15 cellular contexts compared by ENCODE assay signal in genomic region chr1:197995408-197996258, GRCh38.
"Had no signal": no experiment of that assay in that cellular context is flagged by ENCODE, and none has a peak within 500 bp of the region (broad histone marks: within the 10 kb centered on the region; RNA-seq: fewer than 3 reads in every experiment).

No MANE protein-coding gene starts in this region.

- DNase-seq: activated CD4-positive, alpha-beta memory T cell treated with anti-CD3 and anti-CD28 coated beads for 36 hours; activated T-cell treated with anti-CD3 and anti-CD28 coated beads for 4 hours; dermis blood vessel endothelial cell; effector memory CD4-positive, alpha-beta T cell; foreskin fibroblast; left cardiac atrium; stimulated activated CD4-positive, alpha-beta T cell treated with anti-CD3 and anti-CD28 coated beads, Interleukin-12 subunit alpha, Interleukin-12 subunit beta, amount 100 ng/mL, for 4 hours; stimulated activated CD4-positive, alpha-beta T cell treated with anti-CD3 and anti-CD28 coated beads, Interleukin-1b, Interleukin-23, amount 100 ng/mL, for 48 hours; stimulated activated CD8-positive, alpha-beta memory T cell treated with anti-CD3 and anti-CD28 coated beads, Interleukin-4, amount 100 ng/mL, for 48 hours; stimulated activated naive CD4-positive, alpha-beta T cell had no signal

- H3K9me3 Mint-ChIP-seq: activated CD4-positive, alpha-beta memory T cell treated with anti-CD3 and anti-CD28 coated beads for 36 hours; activated T-helper 1 cell treated with anti-CD3 and anti-CD28 coated beads, Interleukin-12 subunit alpha, Interleukin-12 subunit beta, Interleukin-2, Interleukin-4 antibody, amounts not matched to agents 30 ng/mL and 10 ng/mL and 1 ng/mL, durations not matched to agents 14 hours and 24 hours and 36 hours; natural killer cell treated with Interleukin-12 subunit alpha and Interleukin-12 subunit beta and Interleukin-15 and Interleukin-18, amount 100 ng/mL, for 72 hours had no signal

- H3K27me3 Mint-ChIP-seq: activated CD4-positive, alpha-beta memory T cell treated with anti-CD3 and anti-CD28 coated beads for 36 hours; activated naive CD8-positive, alpha-beta T cell had no signal

- H3K4me3 ChIP-seq: cardiac muscle cell had no signal

- H3K27me3 ChIP-seq: cardiac muscle cell had no signal

- H3K36me3 ChIP-seq: cardiac muscle cell had no signal

- H3K27ac Mint-ChIP-seq: activated CD4-positive, alpha-beta memory T cell treated with anti-CD3 and anti-CD28 coated beads for 36 hours; activated naive CD8-positive, alpha-beta T cell; activated T-helper 1 cell treated with anti-CD3 and anti-CD28 coated beads, Interleukin-12 subunit alpha, Interleukin-12 subunit beta, Interleukin-2, Interleukin-4 antibody, amounts not matched to agents 30 ng/mL and 10 ng/mL and 1 ng/mL, durations not matched to agents 14 hours and 24 hours and 36 hours; mesothelial cell of epicardium; natural killer cell treated with Interleukin-12 subunit alpha and Interleukin-12 subunit beta and Interleukin-15 and Interleukin-18, amount 100 ng/mL, for 72 hours had no signal

- H3K4me3 Mint-ChIP-seq: activated CD4-positive, alpha-beta memory T cell treated with anti-CD3 and anti-CD28 coated beads for 36 hours; activated naive CD8-positive, alpha-beta T cell; activated T-helper 1 cell treated with anti-CD3 and anti-CD28 coated beads, Interleukin-12 subunit alpha, Interleukin-12 subunit beta, Interleukin-2, Interleukin-4 antibody, amounts not matched to agents 30 ng/mL and 10 ng/mL and 1 ng/mL, durations not matched to agents 14 hours and 24 hours and 36 hours; mesothelial cell of epicardium; natural killer cell treated with Interleukin-12 subunit alpha and Interleukin-12 subunit beta and Interleukin-15 and Interleukin-18, amount 100 ng/mL, for 72 hours had no signal

- H3K27ac ChIP-seq: cardiac muscle cell had no signal

- ATAC-seq: left cardiac atrium; natural killer cell treated with Interleukin-12 subunit alpha and Interleukin-12 subunit beta and Interleukin-15 and Interleukin-18, amount 100 ng/mL, for 72 hours had no signal

- H3K36me3 Mint-ChIP-seq: activated CD4-positive, alpha-beta memory T cell treated with anti-CD3 and anti-CD28 coated beads for 36 hours; activated naive CD8-positive, alpha-beta T cell; mesothelial cell of epicardium; natural killer cell treated with Interleukin-12 subunit alpha and Interleukin-12 subunit beta and Interleukin-15 and Interleukin-18, amount 100 ng/mL, for 72 hours had no signal
